1 cellular context compared by ENCODE assay signal in genomic region chr7:120055300-120055699, GRCh38.
TF ChIP-seq lines count a peak whose summit lies in the region.

No MANE protein-coding gene starts in this region.

TF ChIP-seq in GM23338, 12 proteins besides CTCF, POLR2A, EP300 and RAD21 (continued from another document):
- no peak for TF ChIP-seq REST (IDR thresholded peaks at IDR 0.05; ENCODE audit: unreplicated experiment)
- TF ChIP-seq EZH2 (IDR thresholded peaks at IDR 0.05; ENCODE audit: low read depth, unreplicated experiment), result no peak
- no peak for TF ChIP-seq POLR2AphosphoS5 (IDR thresholded peaks at IDR 0.05; ENCODE audit: low read depth)
- TF ChIP-seq, protein P1, sequence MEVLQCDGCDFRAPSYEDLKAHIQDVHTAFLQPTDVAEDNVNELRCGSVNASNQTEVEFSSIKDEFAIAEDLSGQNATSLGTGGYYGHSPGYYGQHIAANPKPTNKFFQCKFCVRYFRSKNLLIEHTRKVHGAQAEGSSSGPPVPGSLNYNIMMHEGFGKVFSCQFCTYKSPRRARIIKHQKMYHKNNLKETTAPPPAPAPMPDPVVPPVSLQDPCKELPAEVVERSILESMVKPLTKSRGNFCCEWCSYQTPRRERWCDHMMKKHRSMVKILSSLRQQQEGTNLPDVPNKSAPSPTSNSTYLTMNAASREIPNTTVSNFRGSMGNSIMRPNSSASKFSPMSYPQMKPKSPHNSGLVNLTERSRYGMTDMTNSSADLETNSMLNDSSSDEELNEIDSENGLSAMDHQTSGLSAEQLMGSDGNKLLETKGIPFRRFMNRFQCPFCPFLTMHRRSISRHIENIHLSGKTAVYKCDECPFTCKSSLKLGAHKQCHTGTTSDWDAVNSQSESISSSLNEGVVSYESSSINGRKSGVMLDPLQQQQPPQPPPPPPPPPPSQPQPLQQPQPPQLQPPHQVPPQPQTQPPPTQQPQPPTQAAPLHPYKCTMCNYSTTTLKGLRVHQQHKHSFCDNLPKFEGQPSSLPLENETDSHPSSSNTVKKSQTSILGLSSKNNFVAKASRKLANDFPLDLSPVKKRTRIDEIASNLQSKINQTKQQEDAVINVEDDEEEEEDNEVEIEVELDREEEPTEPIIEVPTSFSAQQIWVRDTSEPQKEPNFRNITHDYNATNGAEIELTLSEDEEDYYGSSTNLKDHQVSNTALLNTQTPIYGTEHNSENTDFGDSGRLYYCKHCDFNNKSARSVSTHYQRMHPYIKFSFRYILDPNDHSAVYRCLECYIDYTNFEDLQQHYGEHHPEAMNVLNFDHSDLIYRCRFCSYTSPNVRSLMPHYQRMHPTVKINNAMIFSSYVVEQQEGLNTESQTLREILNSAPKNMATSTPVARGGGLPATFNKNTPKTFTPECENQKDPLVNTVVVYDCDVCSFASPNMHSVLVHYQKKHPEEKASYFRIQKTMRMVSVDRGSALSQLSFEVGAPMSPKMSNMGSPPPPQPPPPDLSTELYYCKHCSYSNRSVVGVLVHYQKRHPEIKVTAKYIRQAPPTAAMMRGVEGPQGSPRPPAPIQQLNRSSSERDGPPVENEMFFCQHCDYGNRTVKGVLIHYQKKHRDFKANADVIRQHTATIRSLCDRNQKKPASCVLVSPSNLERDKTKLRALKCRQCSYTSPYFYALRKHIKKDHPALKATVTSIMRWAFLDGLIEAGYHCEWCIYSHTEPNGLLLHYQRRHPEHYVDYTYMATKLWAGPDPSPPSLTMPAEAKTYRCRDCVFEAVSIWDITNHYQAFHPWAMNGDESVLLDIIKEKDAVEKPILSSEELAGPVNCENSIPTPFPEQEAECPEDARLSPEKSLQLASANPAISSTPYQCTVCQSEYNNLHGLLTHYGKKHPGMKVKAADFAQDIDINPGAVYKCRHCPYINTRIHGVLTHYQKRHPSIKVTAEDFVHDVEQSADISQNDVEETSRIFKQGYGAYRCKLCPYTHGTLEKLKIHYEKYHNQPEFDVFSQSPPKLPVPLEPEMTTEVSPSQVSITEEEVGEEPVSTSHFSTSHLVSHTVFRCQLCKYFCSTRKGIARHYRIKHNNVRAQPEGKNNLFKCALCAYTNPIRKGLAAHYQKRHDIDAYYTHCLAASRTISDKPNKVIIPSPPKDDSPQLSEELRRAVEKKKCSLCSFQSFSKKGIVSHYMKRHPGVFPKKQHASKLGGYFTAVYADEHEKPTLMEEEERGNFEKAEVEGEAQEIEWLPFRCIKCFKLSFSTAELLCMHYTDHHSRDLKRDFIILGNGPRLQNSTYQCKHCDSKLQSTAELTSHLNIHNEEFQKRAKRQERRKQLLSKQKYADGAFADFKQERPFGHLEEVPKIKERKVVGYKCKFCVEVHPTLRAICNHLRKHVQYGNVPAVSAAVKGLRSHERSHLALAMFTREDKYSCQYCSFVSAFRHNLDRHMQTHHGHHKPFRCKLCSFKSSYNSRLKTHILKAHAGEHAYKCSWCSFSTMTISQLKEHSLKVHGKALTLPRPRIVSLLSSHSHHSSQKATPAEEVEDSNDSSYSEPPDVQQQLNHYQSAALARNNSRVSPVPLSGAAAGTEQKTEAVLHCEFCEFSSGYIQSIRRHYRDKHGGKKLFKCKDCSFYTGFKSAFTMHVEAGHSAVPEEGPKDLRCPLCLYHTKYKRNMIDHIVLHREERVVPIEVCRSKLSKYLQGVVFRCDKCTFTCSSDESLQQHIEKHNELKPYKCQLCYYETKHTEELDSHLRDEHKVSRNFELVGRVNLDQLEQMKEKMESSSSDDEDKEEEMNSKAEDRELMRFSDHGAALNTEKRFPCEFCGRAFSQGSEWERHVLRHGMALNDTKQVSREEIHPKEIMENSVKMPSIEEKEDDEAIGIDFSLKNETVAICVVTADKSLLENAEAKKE (CRISPR knock-in tag; IDR thresholded peaks at IDR 0.05), result no peak
- TF ChIP-seq ZNF114 (CRISPR knock-in tag; IDR thresholded peaks at IDR 0.05), result no peak
- no peak for TF ChIP-seq JUNB (IDR thresholded peaks at IDR 0.05; ENCODE audit: unreplicated experiment)
TF ChIP-seq in GM23338: peak in this region for 0.
